8 cellular contexts compared by ENCODE assay signal in genomic region chr14:53151867-53152626, GRCh38. TPM values are rescaled to one million over a fixed set of nuclear protein-coding genes. Genes with fewer than 3 reads are reported as not detected.
A peak's percentile ranks its signal among the peaks of the same experiment; 100 is the strongest.
DNase-seq lines count a peak whose midpoint lies in the region; ATAC-seq, FAIRE-seq and TF ChIP-seq lines count a peak whose summit lies in the region.

No MANE protein-coding gene starts in this region.

- H3K4me3 ChIP-seq in kidney (ENCODE audit: low read length in 2 of 2) = peak overlapping the region; percentile 79 to 82

- H3K27ac ChIP-seq in kidney (ENCODE audit: low read depth in 2 of 2, low read length in 2 of 2) = peak overlapping the region; percentile 61 to 66

- TF ChIP-seq CTCF in GM12873 (IDR thresholded peaks at IDR 0.05; ENCODE audit: insufficient read depth, low read depth, low read length, missing control alignments) (peak; percentile 22), kidney (IDR thresholded peaks at IDR 0.05; ENCODE audit: borderline replicate concordance, extremely low read depth, insufficient read depth) (no peak)

- H3K9ac ChIP-seq in kidney (ENCODE audit: low read length in 2 of 2) = peak overlapping the region; percentile 56 to 72

- H3K36me3 ChIP-seq in kidney (ENCODE audit: control insufficient read depth in 1 of 2, insufficient read depth in 2 of 2, low read length in 2 of 2) = no peaks in the 10 kb centered on the region

- FAIRE-seq in kidney (lab: Jason Lieb, UNC) = no peak

- H3K9me3 ChIP-seq in kidney (ENCODE audit: control insufficient read depth in 1 of 2, low read length in 2 of 2) = no peaks in the 10 kb centered on the region

- peaks cover 0 to 4% of the 10 kb centered on the region in 2 donors for H3K4me1 ChIP-seq in kidney (ENCODE audit: control insufficient read depth in 1 of 2, insufficient read depth in 1 of 2, low read depth in 1 of 2, low read length in 2 of 2)

- DNase-seq in NCI-H146 (lab: John Stamatoyannopoulos, UW) = peak; percentile 67
- peak; percentile 31 to 57 (median 45) for DNase-seq in activated CD4-positive, CD25-positive, alpha-beta regulatory T cell (lab: John Stamatoyannopoulos, UW)
- DNase-seq in central memory CD4-positive, alpha-beta T cell = peak; percentile 72
- DNase-seq in kidney = peak; percentile 90
- DNase-seq in stimulated activated CD4-positive, alpha-beta T cell treated with anti-CD3 and anti-CD28 coated beads, Interleukin-1b, Interleukin-23, amount 100 ng/mL, for 24 hours (ENCODE audit: low read depth in 4 of 4, low spot score in 1 of 4) = peak; percentile 32 to 55 (median 46)

- intact Hi-C loops in kidney (cut with DNase I) = no loop called here

- ATAC-seq in HG02623 (IDR thresholded peaks at IDR 0.05; ENCODE audit: unreplicated experiment) (peak; percentile 20), GM18858 (IDR thresholded peaks at IDR 0.05; ENCODE audit: unreplicated experiment) (no peak)

RNA-seq across cellular contexts. Expression of gene DDHD1, which starts 1.1 kb away (rescaled TPM):
- 11.9 TPM for total RNA-seq in kidney
- polyA plus RNA-seq in kidney (ENCODE audit: insufficient read depth, low read depth, low replicate concordance) = 2.1 TPM
